1 cellular context compared by ENCODE assay signal in the genomic region with DNA sequence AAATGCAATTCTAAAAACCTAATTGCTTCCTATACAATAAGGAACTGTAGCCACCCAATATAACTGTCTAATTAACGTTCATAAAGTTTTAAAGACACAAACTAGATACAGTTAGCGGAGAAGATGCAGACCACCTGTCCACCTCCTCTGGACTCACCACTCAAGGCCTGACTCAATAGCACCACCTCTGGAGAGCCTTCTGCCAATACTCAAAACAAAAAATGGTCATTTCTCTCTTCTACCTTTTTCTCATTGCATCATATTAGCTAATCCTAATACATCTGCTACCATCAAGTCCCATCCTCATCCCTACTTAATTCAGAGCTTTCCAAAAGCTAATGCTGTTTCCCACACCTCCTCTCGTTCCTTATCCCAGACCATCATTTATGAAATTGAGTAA.
TF ChIP-seq lines count a peak whose summit lies in the region.

No MANE protein-coding gene starts in this region.

TF ChIP-seq in GM23338, 12 proteins besides CTCF, POLR2A, EP300 and RAD21:
- no peak for TF ChIP-seq EZH2 (IDR thresholded peaks at IDR 0.05; ENCODE audit: low read depth, unreplicated experiment)
- TF ChIP-seq ZNF114 (CRISPR knock-in tag; IDR thresholded peaks at IDR 0.05) = no peak
- no peak for TF ChIP-seq POLR2AphosphoS5 (IDR thresholded peaks at IDR 0.05; ENCODE audit: low read depth)
- no peak for TF ChIP-seq ZNF331 (CRISPR knock-in tag; IDR thresholded peaks at IDR 0.05; ENCODE audit: low read depth)
- TF ChIP-seq JUNB (IDR thresholded peaks at IDR 0.05; ENCODE audit: unreplicated experiment) = no peak
- TF ChIP-seq, protein P1, sequence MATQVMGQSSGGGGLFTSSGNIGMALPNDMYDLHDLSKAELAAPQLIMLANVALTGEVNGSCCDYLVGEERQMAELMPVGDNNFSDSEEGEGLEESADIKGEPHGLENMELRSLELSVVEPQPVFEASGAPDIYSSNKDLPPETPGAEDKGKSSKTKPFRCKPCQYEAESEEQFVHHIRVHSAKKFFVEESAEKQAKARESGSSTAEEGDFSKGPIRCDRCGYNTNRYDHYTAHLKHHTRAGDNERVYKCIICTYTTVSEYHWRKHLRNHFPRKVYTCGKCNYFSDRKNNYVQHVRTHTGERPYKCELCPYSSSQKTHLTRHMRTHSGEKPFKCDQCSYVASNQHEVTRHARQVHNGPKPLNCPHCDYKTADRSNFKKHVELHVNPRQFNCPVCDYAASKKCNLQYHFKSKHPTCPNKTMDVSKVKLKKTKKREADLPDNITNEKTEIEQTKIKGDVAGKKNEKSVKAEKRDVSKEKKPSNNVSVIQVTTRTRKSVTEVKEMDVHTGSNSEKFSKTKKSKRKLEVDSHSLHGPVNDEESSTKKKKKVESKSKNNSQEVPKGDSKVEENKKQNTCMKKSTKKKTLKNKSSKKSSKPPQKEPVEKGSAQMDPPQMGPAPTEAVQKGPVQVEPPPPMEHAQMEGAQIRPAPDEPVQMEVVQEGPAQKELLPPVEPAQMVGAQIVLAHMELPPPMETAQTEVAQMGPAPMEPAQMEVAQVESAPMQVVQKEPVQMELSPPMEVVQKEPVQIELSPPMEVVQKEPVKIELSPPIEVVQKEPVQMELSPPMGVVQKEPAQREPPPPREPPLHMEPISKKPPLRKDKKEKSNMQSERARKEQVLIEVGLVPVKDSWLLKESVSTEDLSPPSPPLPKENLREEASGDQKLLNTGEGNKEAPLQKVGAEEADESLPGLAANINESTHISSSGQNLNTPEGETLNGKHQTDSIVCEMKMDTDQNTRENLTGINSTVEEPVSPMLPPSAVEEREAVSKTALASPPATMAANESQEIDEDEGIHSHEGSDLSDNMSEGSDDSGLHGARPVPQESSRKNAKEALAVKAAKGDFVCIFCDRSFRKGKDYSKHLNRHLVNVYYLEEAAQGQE (IDR thresholded peaks at IDR 0.05; ENCODE audit: unreplicated experiment) = no peak
- no peak for TF ChIP-seq CREB1 (CRISPR knock-in tag; IDR thresholded peaks at IDR 0.05; ENCODE audit: low read depth)
- no peak for TF ChIP-seq NANOG (IDR thresholded peaks at IDR 0.05; ENCODE audit: borderline replicate concordance)
- TF ChIP-seq, protein P2, sequence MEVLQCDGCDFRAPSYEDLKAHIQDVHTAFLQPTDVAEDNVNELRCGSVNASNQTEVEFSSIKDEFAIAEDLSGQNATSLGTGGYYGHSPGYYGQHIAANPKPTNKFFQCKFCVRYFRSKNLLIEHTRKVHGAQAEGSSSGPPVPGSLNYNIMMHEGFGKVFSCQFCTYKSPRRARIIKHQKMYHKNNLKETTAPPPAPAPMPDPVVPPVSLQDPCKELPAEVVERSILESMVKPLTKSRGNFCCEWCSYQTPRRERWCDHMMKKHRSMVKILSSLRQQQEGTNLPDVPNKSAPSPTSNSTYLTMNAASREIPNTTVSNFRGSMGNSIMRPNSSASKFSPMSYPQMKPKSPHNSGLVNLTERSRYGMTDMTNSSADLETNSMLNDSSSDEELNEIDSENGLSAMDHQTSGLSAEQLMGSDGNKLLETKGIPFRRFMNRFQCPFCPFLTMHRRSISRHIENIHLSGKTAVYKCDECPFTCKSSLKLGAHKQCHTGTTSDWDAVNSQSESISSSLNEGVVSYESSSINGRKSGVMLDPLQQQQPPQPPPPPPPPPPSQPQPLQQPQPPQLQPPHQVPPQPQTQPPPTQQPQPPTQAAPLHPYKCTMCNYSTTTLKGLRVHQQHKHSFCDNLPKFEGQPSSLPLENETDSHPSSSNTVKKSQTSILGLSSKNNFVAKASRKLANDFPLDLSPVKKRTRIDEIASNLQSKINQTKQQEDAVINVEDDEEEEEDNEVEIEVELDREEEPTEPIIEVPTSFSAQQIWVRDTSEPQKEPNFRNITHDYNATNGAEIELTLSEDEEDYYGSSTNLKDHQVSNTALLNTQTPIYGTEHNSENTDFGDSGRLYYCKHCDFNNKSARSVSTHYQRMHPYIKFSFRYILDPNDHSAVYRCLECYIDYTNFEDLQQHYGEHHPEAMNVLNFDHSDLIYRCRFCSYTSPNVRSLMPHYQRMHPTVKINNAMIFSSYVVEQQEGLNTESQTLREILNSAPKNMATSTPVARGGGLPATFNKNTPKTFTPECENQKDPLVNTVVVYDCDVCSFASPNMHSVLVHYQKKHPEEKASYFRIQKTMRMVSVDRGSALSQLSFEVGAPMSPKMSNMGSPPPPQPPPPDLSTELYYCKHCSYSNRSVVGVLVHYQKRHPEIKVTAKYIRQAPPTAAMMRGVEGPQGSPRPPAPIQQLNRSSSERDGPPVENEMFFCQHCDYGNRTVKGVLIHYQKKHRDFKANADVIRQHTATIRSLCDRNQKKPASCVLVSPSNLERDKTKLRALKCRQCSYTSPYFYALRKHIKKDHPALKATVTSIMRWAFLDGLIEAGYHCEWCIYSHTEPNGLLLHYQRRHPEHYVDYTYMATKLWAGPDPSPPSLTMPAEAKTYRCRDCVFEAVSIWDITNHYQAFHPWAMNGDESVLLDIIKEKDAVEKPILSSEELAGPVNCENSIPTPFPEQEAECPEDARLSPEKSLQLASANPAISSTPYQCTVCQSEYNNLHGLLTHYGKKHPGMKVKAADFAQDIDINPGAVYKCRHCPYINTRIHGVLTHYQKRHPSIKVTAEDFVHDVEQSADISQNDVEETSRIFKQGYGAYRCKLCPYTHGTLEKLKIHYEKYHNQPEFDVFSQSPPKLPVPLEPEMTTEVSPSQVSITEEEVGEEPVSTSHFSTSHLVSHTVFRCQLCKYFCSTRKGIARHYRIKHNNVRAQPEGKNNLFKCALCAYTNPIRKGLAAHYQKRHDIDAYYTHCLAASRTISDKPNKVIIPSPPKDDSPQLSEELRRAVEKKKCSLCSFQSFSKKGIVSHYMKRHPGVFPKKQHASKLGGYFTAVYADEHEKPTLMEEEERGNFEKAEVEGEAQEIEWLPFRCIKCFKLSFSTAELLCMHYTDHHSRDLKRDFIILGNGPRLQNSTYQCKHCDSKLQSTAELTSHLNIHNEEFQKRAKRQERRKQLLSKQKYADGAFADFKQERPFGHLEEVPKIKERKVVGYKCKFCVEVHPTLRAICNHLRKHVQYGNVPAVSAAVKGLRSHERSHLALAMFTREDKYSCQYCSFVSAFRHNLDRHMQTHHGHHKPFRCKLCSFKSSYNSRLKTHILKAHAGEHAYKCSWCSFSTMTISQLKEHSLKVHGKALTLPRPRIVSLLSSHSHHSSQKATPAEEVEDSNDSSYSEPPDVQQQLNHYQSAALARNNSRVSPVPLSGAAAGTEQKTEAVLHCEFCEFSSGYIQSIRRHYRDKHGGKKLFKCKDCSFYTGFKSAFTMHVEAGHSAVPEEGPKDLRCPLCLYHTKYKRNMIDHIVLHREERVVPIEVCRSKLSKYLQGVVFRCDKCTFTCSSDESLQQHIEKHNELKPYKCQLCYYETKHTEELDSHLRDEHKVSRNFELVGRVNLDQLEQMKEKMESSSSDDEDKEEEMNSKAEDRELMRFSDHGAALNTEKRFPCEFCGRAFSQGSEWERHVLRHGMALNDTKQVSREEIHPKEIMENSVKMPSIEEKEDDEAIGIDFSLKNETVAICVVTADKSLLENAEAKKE (CRISPR knock-in tag; IDR thresholded peaks at IDR 0.05) = no peak
- TF ChIP-seq, protein P3, sequence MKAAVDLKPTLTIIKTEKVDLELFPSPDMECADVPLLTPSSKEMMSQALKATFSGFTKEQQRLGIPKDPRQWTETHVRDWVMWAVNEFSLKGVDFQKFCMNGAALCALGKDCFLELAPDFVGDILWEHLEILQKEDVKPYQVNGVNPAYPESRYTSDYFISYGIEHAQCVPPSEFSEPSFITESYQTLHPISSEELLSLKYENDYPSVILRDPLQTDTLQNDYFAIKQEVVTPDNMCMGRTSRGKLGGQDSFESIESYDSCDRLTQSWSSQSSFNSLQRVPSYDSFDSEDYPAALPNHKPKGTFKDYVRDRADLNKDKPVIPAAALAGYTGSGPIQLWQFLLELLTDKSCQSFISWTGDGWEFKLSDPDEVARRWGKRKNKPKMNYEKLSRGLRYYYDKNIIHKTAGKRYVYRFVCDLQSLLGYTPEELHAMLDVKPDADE (IDR thresholded peaks at IDR 0.05) = no peak
- TF ChIP-seq EZH2phosphoT487 (IDR thresholded peaks at IDR 0.05; ENCODE audit: unreplicated experiment) = no peak
- no peak for TF ChIP-seq STAT1 (IDR thresholded peaks at IDR 0.05; ENCODE audit: unreplicated experiment)
TF ChIP-seq in GM23338: peak in this region for 0.
